8 cellular contexts compared by ENCODE assay signal in genomic region chr16:56985288-56985961, GRCh38. TPM values are rescaled to one million over a fixed set of nuclear protein-coding genes. Genes with fewer than 3 reads are reported as not detected.
DNase-seq lines count a peak whose midpoint lies in the region; ATAC-seq, FAIRE-seq and TF ChIP-seq lines count a peak whose summit lies in the region.

No MANE protein-coding gene starts in this region.

- H3K9me3 ChIP-seq in BE2C (no peaks in the 10 kb centered on the region), upper lobe of left lung (no peaks in the 10 kb centered on the region), MM.1S (replicated peaks; ENCODE audit: insufficient read depth, low read length) (no peaks in the 10 kb centered on the region)

- H3F3A ChIP-seq in MM.1S (ENCODE audit: insufficient read depth, low read length), result no peaks in the 10 kb centered on the region; the same call in 1 of the 2 replicates

- H3K4me3 ChIP-seq in BE2C (ENCODE audit: low read depth, low read length) (no peak overlapping the region), upper lobe of left lung (no peak overlapping the region), MM.1S (ENCODE audit: low read length) (no peak overlapping the region)

- no peak for TF ChIP-seq EP300 in upper lobe of left lung (IDR thresholded peaks at IDR 0.05)

- H3K79me2 ChIP-seq in MM.1S (ENCODE audit: low read length), result no peaks in the 10 kb centered on the region

- TF ChIP-seq CTCF in BE2C (IDR thresholded peaks at IDR 0.05; ENCODE audit: low read depth, low read length) (no peak), upper lobe of left lung (IDR thresholded peaks at IDR 0.05) (no peak), MM.1S (IDR thresholded peaks at IDR 0.05; ENCODE audit: low read length) (no peak)

- H3K36me3 ChIP-seq in BE2C, result no peaks in the 10 kb centered on the region
- no peaks in the 10 kb centered on the region for H3K36me3 ChIP-seq in upper lobe of left lung
- H3K36me3 ChIP-seq in MM.1S (replicated peaks; ENCODE audit: insufficient read depth, low read length), result no peaks in the 10 kb centered on the region

- DNase-seq in BE2C (peak; percentile 64), HTR-8/SVneo (ENCODE audit: insufficient read length, low spot score) (peak; percentile 75), amniotic stem cell (lab: John Stamatoyannopoulos, UW) (peak; percentile 87), islet precursor cell (peak; percentile 91), upper lobe of left lung (peak in 1 of 2 donors; percentile 55), MM.1S (no peak)

- 76 to 82% methylated on average over 5 to 7 of the region's 7 CpGs for WGBS in upper lobe of left lung, 2 donors

- H3K27ac ChIP-seq in upper lobe of left lung (peak overlapping the region in 3 of 4 donors; percentile 1 to 50 (median 4)), MM.1S (ENCODE audit: low read length) (no peak overlapping the region)

- no peak for TF ChIP-seq POLR2A in upper lobe of left lung (IDR thresholded peaks at IDR 0.05)

- ATAC-seq in upper lobe of left lung (ENCODE audit: low FRiP score in 2 of 2) (peak in 1 of 2 donors; percentile 76), HG03159 (IDR thresholded peaks at IDR 0.05; ENCODE audit: unreplicated experiment) (no peak), HG03175 (IDR thresholded peaks at IDR 0.05; ENCODE audit: unreplicated experiment) (no peak)

- FAIRE-seq in HTR-8/SVneo (lab: Jason Lieb, UNC), result no peak

- no peak overlapping the region for H3K4me2 ChIP-seq in MM.1S (ENCODE audit: low read depth, low read length)

- H3K9me2 ChIP-seq in MM.1S (replicated peaks; ENCODE audit: insufficient read depth, low read length), result no peaks in the 10 kb centered on the region

- no peaks in the 10 kb centered on the region; the same call in 1 of the 2 replicates for H4K20me1 ChIP-seq in MM.1S (ENCODE audit: insufficient read depth, low read length)

- H3K27me3 ChIP-seq in BE2C, result no peaks in the 10 kb centered on the region
- H3K27me3 ChIP-seq in upper lobe of left lung, result no peaks in the 10 kb centered on the region
- H3K27me3 ChIP-seq in MM.1S (replicated peaks; ENCODE audit: insufficient read depth, low read length), result peaks cover 55% of the 10 kb centered on the region

- H3K4me1 ChIP-seq in BE2C (peaks cover 5% of the 10 kb centered on the region), upper lobe of left lung (peaks cover 19 to 39% (median 31%) of the 10 kb centered on the region in 4 donors), MM.1S (ENCODE audit: low read length) (0 out of 2 replicates have a peak, but pooled peaks cover 6% of the 10 kb centered on the region)

- H2AFZ ChIP-seq in MM.1S (ENCODE audit: low read length), result no peak overlapping the region

- no peak overlapping the region for H3K9ac ChIP-seq in MM.1S (ENCODE audit: low read length)

RNA-seq across cellular contexts. Expression of gene NLRC5, which starts 3.9 kb away (rescaled TPM):
- polyA plus RNA-seq in BE2C (2012; ENCODE audit: insufficient read depth, insufficient read length, low read depth), result 11.6 TPM
- total RNA-seq in upper lobe of left lung, result 100 to 1,000 TPM in 2 of 6 donors, 10 to 100 TPM in 4; 29.2 to 361 (median 52.7) TPM

RNA-seq across cellular contexts. Expression of gene CETP, which starts 23.7 kb away (rescaled TPM):
- polyA plus RNA-seq in BE2C (2012; ENCODE audit: insufficient read depth, insufficient read length, low read depth), result not detected
- 1 to 10 TPM in 1 of 6 donors, under 1 TPM in 4, not detected in 1; 0.29 to 1.5 (median 0.91) TPM for total RNA-seq in upper lobe of left lung

RNA-seq across cellular contexts. Expression of gene HERPUD1, which starts 53.5 kb away (rescaled TPM):
- polyA plus RNA-seq in BE2C (2012; ENCODE audit: insufficient read depth, insufficient read length, low read depth), result 191 TPM
- 100 to 1,000 TPM in 5 of 6 donors, 10 to 100 TPM in 1; 81.0 to 283 (median 196) TPM for total RNA-seq in upper lobe of left lung
